ENCODE assay signal across 1 cellular context in the genomic region with DNA sequence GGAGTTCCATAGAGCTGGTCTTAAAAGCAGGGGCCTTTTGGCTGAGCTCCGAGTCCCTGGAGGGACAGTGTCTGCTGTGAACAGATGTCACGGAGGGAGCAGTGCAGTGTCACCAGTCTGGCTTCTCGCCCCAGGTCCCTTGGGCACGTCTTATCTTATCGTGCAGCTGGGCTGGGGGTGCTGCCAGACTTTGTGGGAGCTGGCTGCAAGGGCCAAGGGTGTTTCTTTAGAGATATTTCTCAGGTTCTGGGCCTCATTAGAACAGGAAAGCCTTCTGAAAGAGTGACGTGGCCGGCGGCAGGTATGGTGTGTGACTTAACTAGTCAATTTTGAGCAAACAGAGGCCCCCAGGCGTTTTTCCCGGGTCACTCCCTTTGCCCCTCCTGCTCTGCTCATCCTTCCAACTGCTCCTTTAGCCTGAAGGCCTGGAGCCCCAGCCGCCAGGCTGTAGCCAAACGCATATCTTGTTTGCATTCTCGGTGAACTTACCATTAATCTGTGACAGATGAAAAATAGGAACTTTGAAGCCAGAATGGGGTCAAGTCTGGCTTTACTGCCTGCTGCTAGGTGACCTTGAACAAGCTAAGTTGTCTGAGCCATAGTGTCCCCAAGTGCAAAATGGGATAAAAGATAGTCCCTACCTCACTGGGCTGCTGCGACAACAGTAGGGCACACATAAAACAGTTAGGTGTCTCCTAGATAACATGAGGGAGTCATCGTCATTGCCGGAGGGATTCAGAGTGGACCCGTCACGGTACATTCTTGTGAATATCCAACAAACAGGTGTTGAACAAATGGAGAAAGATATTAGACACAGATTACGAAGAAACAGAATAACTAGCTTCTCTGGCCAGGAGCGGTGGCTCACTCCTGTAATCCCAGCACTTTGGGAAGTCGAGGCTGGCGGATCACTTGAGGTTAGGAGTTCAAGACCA.
TF ChIP-seq lines count a peak whose summit lies in the region.

No MANE protein-coding gene starts in this region.

TF ChIP-seq in K562, 482 proteins besides CTCF, POLR2A, EP300 and RAD21 (continued from another document and continues in another):
- TF ChIP-seq, protein P1, sequence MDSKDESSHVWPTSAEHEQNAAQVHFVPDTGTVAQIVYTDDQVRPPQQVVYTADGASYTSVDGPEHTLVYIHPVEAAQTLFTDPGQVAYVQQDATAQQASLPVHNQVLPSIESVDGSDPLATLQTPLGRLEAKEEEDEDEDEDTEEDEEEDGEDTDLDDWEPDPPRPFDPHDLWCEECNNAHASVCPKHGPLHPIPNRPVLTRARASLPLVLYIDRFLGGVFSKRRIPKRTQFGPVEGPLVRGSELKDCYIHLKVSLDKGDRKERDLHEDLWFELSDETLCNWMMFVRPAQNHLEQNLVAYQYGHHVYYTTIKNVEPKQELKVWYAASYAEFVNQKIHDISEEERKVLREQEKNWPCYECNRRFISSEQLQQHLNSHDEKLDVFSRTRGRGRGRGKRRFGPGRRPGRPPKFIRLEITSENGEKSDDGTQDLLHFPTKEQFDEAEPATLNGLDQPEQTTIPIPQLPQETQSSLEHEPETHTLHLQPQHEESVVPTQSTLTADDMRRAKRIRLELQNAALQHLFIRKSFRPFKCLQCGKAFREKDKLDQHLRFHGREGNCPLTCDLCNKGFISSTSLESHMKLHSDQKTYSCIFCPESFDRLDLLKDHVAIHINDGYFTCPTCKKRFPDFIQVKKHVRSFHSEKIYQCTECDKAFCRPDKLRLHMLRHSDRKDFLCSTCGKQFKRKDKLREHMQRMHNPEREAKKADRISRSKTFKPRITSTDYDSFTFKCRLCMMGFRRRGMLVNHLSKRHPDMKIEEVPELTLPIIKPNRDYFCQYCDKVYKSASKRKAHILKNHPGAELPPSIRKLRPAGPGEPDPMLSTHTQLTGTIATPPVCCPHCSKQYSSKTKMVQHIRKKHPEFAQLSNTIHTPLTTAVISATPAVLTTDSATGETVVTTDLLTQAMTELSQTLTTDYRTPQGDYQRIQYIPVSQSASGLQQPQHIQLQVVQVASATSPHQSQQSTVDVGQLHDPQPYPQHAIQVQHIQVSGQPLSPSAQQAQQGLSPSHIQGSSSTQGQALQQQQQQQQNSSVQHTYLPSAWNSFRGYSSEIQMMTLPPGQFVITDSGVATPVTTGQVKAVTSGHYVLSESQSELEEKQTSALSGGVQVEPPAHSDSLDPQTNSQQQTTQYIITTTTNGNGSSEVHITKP (IDR thresholded peaks at IDR 0.05; ENCODE audit: partially characterized antibody): no peak
- TF ChIP-seq ZNF197 (CRISPR knock-in tag; IDR thresholded peaks at IDR 0.05; ENCODE audit: low read depth): peak; percentile 82
- TF ChIP-seq, protein P2, sequence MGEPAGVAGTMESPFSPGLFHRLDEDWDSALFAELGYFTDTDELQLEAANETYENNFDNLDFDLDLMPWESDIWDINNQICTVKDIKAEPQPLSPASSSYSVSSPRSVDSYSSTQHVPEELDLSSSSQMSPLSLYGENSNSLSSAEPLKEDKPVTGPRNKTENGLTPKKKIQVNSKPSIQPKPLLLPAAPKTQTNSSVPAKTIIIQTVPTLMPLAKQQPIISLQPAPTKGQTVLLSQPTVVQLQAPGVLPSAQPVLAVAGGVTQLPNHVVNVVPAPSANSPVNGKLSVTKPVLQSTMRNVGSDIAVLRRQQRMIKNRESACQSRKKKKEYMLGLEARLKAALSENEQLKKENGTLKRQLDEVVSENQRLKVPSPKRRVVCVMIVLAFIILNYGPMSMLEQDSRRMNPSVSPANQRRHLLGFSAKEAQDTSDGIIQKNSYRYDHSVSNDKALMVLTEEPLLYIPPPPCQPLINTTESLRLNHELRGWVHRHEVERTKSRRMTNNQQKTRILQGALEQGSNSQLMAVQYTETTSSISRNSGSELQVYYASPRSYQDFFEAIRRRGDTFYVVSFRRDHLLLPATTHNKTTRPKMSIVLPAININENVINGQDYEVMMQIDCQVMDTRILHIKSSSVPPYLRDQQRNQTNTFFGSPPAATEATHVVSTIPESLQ (CRISPR knock-in tag; IDR thresholded peaks at IDR 0.05): no peak
- no peak for TF ChIP-seq ZFPM2 (CRISPR knock-in tag; IDR thresholded peaks at IDR 0.05)
- no peak for TF ChIP-seq FOXA3 (CRISPR knock-in tag; conservative IDR thresholded peaks at IDR 0.05 in 1 of 2, IDR thresholded peaks at IDR 0.05 in 1 of 2)
- TF ChIP-seq, protein P3, sequence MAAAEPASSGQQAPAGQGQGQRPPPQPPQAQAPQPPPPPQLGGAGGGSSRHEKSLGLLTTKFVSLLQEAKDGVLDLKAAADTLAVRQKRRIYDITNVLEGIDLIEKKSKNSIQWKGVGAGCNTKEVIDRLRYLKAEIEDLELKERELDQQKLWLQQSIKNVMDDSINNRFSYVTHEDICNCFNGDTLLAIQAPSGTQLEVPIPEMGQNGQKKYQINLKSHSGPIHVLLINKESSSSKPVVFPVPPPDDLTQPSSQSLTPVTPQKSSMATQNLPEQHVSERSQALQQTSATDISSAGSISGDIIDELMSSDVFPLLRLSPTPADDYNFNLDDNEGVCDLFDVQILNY (CRISPR knock-in tag; IDR thresholded peaks at IDR 0.05): no peak
- no peak for TF ChIP-seq ZSCAN32 (CRISPR knock-in tag; IDR thresholded peaks at IDR 0.05)
- TF ChIP-seq, protein P4, sequence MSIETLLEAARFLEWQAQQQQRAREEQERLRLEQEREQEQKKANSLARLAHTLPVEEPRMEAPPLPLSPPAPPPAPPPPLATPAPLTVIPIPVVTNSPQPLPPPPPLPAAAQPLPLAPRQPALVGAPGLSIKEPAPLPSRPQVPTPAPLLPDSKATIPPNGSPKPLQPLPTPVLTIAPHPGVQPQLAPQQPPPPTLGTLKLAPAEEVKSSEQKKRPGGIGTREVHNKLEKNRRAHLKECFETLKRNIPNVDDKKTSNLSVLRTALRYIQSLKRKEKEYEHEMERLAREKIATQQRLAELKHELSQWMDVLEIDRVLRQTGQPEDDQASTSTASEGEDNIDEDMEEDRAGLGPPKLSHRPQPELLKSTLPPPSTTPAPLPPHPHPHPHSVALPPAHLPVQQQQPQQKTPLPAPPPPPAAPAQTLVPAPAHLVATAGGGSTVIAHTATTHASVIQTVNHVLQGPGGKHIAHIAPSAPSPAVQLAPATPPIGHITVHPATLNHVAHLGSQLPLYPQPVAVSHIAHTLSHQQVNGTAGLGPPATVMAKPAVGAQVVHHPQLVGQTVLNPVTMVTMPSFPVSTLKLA (conservative IDR thresholded peaks at IDR 0.05): peak in 1 of 2 experiments; percentile 46; a peak in 2 of 4 replicates
- TF ChIP-seq HIVEP1 (CRISPR knock-in tag; IDR thresholded peaks at IDR 0.05): no peak
- TF ChIP-seq, protein P5, sequence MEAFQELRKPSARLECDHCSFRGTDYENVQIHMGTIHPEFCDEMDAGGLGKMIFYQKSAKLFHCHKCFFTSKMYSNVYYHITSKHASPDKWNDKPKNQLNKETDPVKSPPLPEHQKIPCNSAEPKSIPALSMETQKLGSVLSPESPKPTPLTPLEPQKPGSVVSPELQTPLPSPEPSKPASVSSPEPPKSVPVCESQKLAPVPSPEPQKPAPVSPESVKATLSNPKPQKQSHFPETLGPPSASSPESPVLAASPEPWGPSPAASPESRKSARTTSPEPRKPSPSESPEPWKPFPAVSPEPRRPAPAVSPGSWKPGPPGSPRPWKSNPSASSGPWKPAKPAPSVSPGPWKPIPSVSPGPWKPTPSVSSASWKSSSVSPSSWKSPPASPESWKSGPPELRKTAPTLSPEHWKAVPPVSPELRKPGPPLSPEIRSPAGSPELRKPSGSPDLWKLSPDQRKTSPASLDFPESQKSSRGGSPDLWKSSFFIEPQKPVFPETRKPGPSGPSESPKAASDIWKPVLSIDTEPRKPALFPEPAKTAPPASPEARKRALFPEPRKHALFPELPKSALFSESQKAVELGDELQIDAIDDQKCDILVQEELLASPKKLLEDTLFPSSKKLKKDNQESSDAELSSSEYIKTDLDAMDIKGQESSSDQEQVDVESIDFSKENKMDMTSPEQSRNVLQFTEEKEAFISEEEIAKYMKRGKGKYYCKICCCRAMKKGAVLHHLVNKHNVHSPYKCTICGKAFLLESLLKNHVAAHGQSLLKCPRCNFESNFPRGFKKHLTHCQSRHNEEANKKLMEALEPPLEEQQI (IDR thresholded peaks at IDR 0.05): peak; percentile 46; the same call in 1 of the 2 replicates
- no peak for TF ChIP-seq NCOA6 (IDR thresholded peaks at IDR 0.05)
- TF ChIP-seq CCNT2 (IDR thresholded peaks at IDR 0.05; ENCODE audit: borderline replicate concordance, extremely low read depth, insufficient read length, low read depth, low read length): peak; percentile 98
- TF ChIP-seq, protein P6, sequence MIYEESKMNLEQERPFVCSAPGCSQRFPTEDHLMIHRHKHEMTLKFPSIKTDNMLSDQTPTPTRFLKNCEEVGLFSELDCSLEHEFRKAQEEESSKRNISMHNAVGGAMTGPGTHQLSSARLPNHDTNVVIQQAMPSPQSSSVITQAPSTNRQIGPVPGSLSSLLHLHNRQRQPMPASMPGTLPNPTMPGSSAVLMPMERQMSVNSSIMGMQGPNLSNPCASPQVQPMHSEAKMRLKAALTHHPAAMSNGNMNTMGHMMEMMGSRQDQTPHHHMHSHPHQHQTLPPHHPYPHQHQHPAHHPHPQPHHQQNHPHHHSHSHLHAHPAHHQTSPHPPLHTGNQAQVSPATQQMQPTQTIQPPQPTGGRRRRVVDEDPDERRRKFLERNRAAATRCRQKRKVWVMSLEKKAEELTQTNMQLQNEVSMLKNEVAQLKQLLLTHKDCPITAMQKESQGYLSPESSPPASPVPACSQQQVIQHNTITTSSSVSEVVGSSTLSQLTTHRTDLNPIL (CRISPR knock-in tag; IDR thresholded peaks at IDR 0.05): no peak
- TF ChIP-seq BRD9 (IDR thresholded peaks at IDR 0.05; ENCODE audit: low read depth, partially characterized antibody): no peak
- TF ChIP-seq, protein P7, sequence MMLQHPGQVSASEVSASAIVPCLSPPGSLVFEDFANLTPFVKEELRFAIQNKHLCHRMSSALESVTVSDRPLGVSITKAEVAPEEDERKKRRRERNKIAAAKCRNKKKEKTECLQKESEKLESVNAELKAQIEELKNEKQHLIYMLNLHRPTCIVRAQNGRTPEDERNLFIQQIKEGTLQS (IDR thresholded peaks at IDR 0.05): 0 out of 2 replicates have a peak, but pooled peaks have one; percentile 52
- TF ChIP-seq, protein P7 (CRISPR knock-in tag; conservative IDR thresholded peaks at IDR 0.05): no peak
- no peak for TF ChIP-seq CBX3 (IDR thresholded peaks at IDR 0.05; ENCODE audit: borderline replicate concordance in 1 of 2, low read length in 2 of 2)
- TF ChIP-seq TEAD2 (tag; IDR thresholded peaks at IDR 0.05): 0 out of 2 replicates have a peak, but pooled peaks have one; percentile 21
- no peak for TF ChIP-seq MCM5 (IDR thresholded peaks at IDR 0.05; ENCODE audit: low read depth)
- TF ChIP-seq, protein P8, sequence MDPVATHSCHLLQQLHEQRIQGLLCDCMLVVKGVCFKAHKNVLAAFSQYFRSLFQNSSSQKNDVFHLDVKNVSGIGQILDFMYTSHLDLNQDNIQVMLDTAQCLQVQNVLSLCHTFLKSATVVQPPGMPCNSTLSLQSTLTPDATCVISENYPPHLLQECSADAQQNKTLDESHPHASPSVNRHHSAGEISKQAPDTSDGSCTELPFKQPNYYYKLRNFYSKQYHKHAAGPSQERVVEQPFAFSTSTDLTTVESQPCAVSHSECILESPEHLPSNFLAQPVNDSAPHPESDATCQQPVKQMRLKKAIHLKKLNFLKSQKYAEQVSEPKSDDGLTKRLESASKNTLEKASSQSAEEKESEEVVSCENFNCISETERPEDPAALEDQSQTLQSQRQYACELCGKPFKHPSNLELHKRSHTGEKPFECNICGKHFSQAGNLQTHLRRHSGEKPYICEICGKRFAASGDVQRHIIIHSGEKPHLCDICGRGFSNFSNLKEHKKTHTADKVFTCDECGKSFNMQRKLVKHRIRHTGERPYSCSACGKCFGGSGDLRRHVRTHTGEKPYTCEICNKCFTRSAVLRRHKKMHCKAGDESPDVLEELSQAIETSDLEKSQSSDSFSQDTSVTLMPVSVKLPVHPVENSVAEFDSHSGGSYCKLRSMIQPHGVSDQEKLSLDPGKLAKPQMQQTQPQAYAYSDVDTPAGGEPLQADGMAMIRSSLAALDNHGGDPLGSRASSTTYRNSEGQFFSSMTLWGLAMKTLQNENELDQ (CRISPR knock-in tag; IDR thresholded peaks at IDR 0.05; ENCODE audit: borderline replicate concordance): no peak
- peak; percentile 52 to 91; a peak in 3 of 4 replicates for TF ChIP-seq RCOR1 (IDR thresholded peaks at IDR 0.05; ENCODE audit: borderline replicate concordance in 1 of 2, low read depth in 2 of 2, low read length in 2 of 2)
- TF ChIP-seq, protein P9, sequence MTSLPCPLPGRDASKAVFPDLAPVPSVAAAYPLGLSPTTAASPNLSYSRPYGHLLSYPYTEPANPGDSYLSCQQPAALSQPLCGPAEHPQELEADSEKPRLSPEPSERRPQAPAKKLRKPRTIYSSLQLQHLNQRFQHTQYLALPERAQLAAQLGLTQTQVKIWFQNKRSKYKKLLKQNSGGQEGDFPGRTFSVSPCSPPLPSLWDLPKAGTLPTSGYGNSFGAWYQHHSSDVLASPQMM (CRISPR knock-in tag; IDR thresholded peaks at IDR 0.05): no peak
- no peak for TF ChIP-seq FOXP1 (CRISPR knock-in tag; IDR thresholded peaks at IDR 0.05)
- no peak for TF ChIP-seq ILK (tag; IDR thresholded peaks at IDR 0.05; ENCODE audit: borderline replicate concordance, low read depth)
- no peak for TF ChIP-seq SPI1 (IDR thresholded peaks at IDR 0.05; ENCODE audit: borderline replicate concordance, low read depth, low read length)
- TF ChIP-seq, protein P10, sequence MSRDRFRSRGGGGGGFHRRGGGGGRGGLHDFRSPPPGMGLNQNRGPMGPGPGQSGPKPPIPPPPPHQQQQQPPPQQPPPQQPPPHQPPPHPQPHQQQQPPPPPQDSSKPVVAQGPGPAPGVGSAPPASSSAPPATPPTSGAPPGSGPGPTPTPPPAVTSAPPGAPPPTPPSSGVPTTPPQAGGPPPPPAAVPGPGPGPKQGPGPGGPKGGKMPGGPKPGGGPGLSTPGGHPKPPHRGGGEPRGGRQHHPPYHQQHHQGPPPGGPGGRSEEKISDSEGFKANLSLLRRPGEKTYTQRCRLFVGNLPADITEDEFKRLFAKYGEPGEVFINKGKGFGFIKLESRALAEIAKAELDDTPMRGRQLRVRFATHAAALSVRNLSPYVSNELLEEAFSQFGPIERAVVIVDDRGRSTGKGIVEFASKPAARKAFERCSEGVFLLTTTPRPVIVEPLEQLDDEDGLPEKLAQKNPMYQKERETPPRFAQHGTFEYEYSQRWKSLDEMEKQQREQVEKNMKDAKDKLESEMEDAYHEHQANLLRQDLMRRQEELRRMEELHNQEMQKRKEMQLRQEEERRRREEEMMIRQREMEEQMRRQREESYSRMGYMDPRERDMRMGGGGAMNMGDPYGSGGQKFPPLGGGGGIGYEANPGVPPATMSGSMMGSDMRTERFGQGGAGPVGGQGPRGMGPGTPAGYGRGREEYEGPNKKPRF (IDR thresholded peaks at IDR 0.05; ENCODE audit: low read depth, low read length): no peak
- TF ChIP-seq, protein P11, sequence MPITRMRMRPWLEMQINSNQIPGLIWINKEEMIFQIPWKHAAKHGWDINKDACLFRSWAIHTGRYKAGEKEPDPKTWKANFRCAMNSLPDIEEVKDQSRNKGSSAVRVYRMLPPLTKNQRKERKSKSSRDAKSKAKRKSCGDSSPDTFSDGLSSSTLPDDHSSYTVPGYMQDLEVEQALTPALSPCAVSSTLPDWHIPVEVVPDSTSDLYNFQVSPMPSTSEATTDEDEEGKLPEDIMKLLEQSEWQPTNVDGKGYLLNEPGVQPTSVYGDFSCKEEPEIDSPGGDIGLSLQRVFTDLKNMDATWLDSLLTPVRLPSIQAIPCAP (CRISPR knock-in tag; IDR thresholded peaks at IDR 0.05; ENCODE audit: borderline replicate concordance): no peak
- TF ChIP-seq ZFP1 (CRISPR knock-in tag; IDR thresholded peaks at IDR 0.05): no peak
- no peak for TF ChIP-seq ELF2 (CRISPR knock-in tag; IDR thresholded peaks at IDR 0.05)
- peak; percentile 57; the same call in 1 of the 2 replicates for TF ChIP-seq KHSRP (IDR thresholded peaks at IDR 0.05)
- TF ChIP-seq ETS2 (tag; IDR thresholded peaks at IDR 0.05; ENCODE audit: borderline replicate concordance, poor library complexity, severe bottlenecking): no peak
- TF ChIP-seq DDX20 (tag; IDR thresholded peaks at IDR 0.05; ENCODE audit: low read depth): no peak
- no peak for TF ChIP-seq RB1 (IDR thresholded peaks at IDR 0.05; ENCODE audit: low read depth)
- no peak for TF ChIP-seq IFI16 (CRISPR knock-in tag; IDR thresholded peaks at IDR 0.05)
